9 cellular contexts compared by ENCODE assay signal in the genomic region with DNA sequence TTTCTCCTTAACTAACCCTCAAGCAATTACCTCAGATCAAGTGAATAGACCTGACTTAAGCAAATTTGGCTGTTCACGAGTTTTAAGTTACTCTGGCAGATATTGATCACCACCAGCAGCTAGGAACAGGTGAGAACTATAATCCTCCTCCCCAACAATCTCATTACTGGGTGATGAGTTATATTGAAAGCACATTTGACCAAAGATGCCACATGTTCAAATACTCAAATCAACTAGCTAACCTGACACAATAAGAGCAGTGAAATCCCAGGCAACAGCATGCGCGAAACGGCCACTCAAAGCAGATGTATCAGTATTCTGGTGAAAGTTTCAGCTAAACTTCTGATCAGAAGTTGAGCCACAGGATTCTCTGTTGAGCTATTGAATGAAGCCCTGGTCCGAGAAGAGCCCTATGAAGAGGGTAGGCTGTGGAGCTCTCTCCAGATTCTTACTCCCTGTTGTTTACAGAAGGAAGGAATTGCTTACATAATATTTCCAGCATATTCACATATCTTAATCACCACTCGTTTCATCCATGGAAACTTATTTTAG. TPM values are rescaled to one million over a fixed set of nuclear protein-coding genes. Genes with fewer than 3 reads are reported as not detected.
DNase-seq lines count a peak whose midpoint lies in the region; ATAC-seq and TF ChIP-seq lines count a peak whose summit lies in the region.
"Had no signal": no experiment of that assay in that cellular context is flagged by ENCODE, and none has a peak within 500 bp of the region (broad histone marks: within the 10 kb centered on the region; RNA-seq: fewer than 3 reads in every experiment).

No MANE protein-coding gene starts in this region.

- peak; percentile 85 for ATAC-seq in GM18499 (IDR thresholded peaks at IDR 0.05; ENCODE audit: insufficient read depth, unreplicated experiment)
- ATAC-seq in GM21390 (IDR thresholded peaks at IDR 0.05; ENCODE audit: unreplicated experiment): peak; percentile 84
- ATAC-seq in HG03432 (IDR thresholded peaks at IDR 0.05; ENCODE audit: unreplicated experiment): peak; percentile 86

- no peak overlapping the region for H3K4me3 Mint-ChIP-seq in endothelial cell (ENCODE audit: unreplicated experiment)
- H3K4me3 Mint-ChIP-seq: nephron had no signal

- no peaks in the 10 kb centered on the region for H4K20me1 ChIP-seq in hepatocyte (ENCODE audit: insufficient read depth, poor library complexity, severe bottlenecking)

- 60% methylated on average over 6 of the region's 6 CpGs for WGBS in hepatocyte (ENCODE audit: low lambda C conversion rate, missing lambda C conversion rate)

- H3K4me1 Mint-ChIP-seq in endothelial cell (ENCODE audit: unreplicated experiment): peaks cover 17% of the 10 kb centered on the region
- H3K4me1 Mint-ChIP-seq: nephron had no signal

- TF ChIP-seq CTCF in hepatocyte (IDR thresholded peaks at IDR 0.05; ENCODE audit: poor library complexity) (no peak), endothelial cell (IDR thresholded peaks at IDR 0.05; ENCODE audit: unreplicated experiment) (no peak)

- no peaks in the 10 kb centered on the region for H3K9me2 ChIP-seq in hepatocyte (replicated peaks; ENCODE audit: insufficient read depth)

- H3K36me3 Mint-ChIP-seq in endothelial cell (ENCODE audit: low read depth, unreplicated experiment): no peaks in the 10 kb centered on the region

- peak overlapping the region; percentile 26 for H3K27ac ChIP-seq in hepatocyte

- no peaks in the 10 kb centered on the region for H3K36me3 ChIP-seq in hepatocyte (replicated peaks; ENCODE audit: insufficient read depth, low read depth)

- H3K27ac Mint-ChIP-seq in endothelial cell (ENCODE audit: unreplicated experiment): no peak overlapping the region
- H3K27ac Mint-ChIP-seq: nephron had no signal

- H3K4me2 ChIP-seq in hepatocyte: no peak overlapping the region

- H3K9me3 Mint-ChIP-seq in endothelial cell (ENCODE audit: unreplicated experiment): no peaks in the 10 kb centered on the region

- no peak overlapping the region for H2AFZ ChIP-seq in hepatocyte

- H3K4me3 ChIP-seq in hepatocyte: no peak overlapping the region

- peaks cover 2% of the 10 kb centered on the region for H3K27me3 Mint-ChIP-seq in endothelial cell (ENCODE audit: unreplicated experiment)

- H3K4me1 ChIP-seq in hepatocyte (ENCODE audit: insufficient read depth): peaks cover 9% of the 10 kb centered on the region

- H3K79me2 ChIP-seq in hepatocyte: no peaks in the 10 kb centered on the region

- no peaks in the 10 kb centered on the region for H3K27me3 ChIP-seq in hepatocyte

- no peak for DNase-seq in hepatocyte (ENCODE audit: low spot score)
- DNase-seq in endothelial cell (ENCODE audit: low spot score): no peak
- no peak for DNase-seq in central memory CD4-positive, alpha-beta T cell
- DNase-seq in NAMALWA (ENCODE audit: low spot score): no peak
- no peak for DNase-seq in iPS-NIHi7 (ENCODE audit: extremely low spot score)

- no peaks in the 10 kb centered on the region for H3K9me3 ChIP-seq in hepatocyte (ENCODE audit: low read depth)

RNA-seq across cellular contexts. Expression of a gene that starts 52.6 kb away (rescaled TPM):
- 36.0 and 47.8 TPM in 2 replicates for total RNA-seq in hepatocyte
- polyA plus RNA-seq in hepatocyte: 43.3 and 60.2 TPM in 2 replicates
- 48.2 TPM for total RNA-seq in endothelial cell (ENCODE audit: unreplicated experiment)
